Comparison of ENCODE assay signal across 1 cellular context in genomic region chr6:31493875-31494694, GRCh38.
TF ChIP-seq lines count a peak whose summit lies in the region.

No MANE protein-coding gene starts in this region.

TF ChIP-seq in HepG2, 621 proteins besides CTCF, POLR2A, EP300 and RAD21 (continued from another document and continues in another):
- TF ChIP-seq ZNF614 (CRISPR knock-in tag; IDR thresholded peaks at IDR 0.05; ENCODE audit: borderline replicate concordance) (no peak), GZF1 (CRISPR knock-in tag; IDR thresholded peaks at IDR 0.05) (no peak), ZBTB39 (CRISPR knock-in tag; IDR thresholded peaks at IDR 0.05) (no peak), JUND (CRISPR knock-in tag; IDR thresholded peaks at IDR 0.05) (0 out of 2 replicates have a peak, but pooled peaks have one; percentile 25), ZNF556 (CRISPR knock-in tag; IDR thresholded peaks at IDR 0.05; ENCODE audit: borderline replicate concordance) (peak; percentile 35; the same call in 1 of the 2 replicates), ZBTB4 (CRISPR knock-in tag; IDR thresholded peaks at IDR 0.05; ENCODE audit: borderline replicate concordance) (no peak), RBM39 (IDR thresholded peaks at IDR 0.05; ENCODE audit: low read depth, low read length, poor library complexity, severe bottlenecking) (peak; percentile 64), ZNF562 (CRISPR knock-in tag; IDR thresholded peaks at IDR 0.05; ENCODE audit: borderline replicate concordance) (no peak), THRA (CRISPR knock-in tag; IDR thresholded peaks at IDR 0.05; ENCODE audit: borderline replicate concordance) (peak; percentile 57; the same call in 1 of the 2 replicates), ZNF558 (CRISPR knock-in tag; IDR thresholded peaks at IDR 0.05; ENCODE audit: borderline replicate concordance) (no peak), TEF (CRISPR knock-in tag; IDR thresholded peaks at IDR 0.05) (no peak), PRDM15 (CRISPR knock-in tag; IDR thresholded peaks at IDR 0.05) (peak; percentile 60), FOXA3 (CRISPR knock-in tag; IDR thresholded peaks at IDR 0.05) (peak; percentile 30; the same call in 1 of the 2 replicates), MYNN (CRISPR knock-in tag; IDR thresholded peaks at IDR 0.05; ENCODE audit: low read depth) (no peak), SP140L (CRISPR knock-in tag; IDR thresholded peaks at IDR 0.05; ENCODE audit: borderline replicate concordance) (0 out of 2 replicates have a peak, but pooled peaks have one; percentile 19), SALL1 (CRISPR knock-in tag; IDR thresholded peaks at IDR 0.05) (peak; percentile 42; the same call in 1 of the 2 replicates), FOXC1 (CRISPR knock-in tag; IDR thresholded peaks at IDR 0.05; ENCODE audit: borderline replicate concordance) (no peak), SP1 (IDR thresholded peaks at IDR 0.05) (no peak), SP1 (CRISPR knock-in tag; IDR thresholded peaks at IDR 0.05) (no peak), ZSCAN5A (CRISPR knock-in tag; IDR thresholded peaks at IDR 0.05; ENCODE audit: borderline replicate concordance) (no peak), TCF12 (IDR thresholded peaks at IDR 0.05) (no peak), TCF12 (CRISPR knock-in tag; IDR thresholded peaks at IDR 0.05) (0 out of 2 replicates have a peak, but pooled peaks have one; percentile 38), SSRP1 (CRISPR knock-in tag; IDR thresholded peaks at IDR 0.05) (no peak), SOX6 (IDR thresholded peaks at IDR 0.05) (no peak), SOX6 (CRISPR knock-in tag; IDR thresholded peaks at IDR 0.05) (no peak), ZSCAN9 (CRISPR knock-in tag; IDR thresholded peaks at IDR 0.05; ENCODE audit: borderline replicate concordance) (peak; percentile 45; the same call in 1 of the 2 replicates), ZNF276 (CRISPR knock-in tag; IDR thresholded peaks at IDR 0.05; ENCODE audit: low read depth) (0 out of 2 replicates have a peak, but pooled peaks have one; percentile 29)
- TF ChIP-seq, protein P1, sequence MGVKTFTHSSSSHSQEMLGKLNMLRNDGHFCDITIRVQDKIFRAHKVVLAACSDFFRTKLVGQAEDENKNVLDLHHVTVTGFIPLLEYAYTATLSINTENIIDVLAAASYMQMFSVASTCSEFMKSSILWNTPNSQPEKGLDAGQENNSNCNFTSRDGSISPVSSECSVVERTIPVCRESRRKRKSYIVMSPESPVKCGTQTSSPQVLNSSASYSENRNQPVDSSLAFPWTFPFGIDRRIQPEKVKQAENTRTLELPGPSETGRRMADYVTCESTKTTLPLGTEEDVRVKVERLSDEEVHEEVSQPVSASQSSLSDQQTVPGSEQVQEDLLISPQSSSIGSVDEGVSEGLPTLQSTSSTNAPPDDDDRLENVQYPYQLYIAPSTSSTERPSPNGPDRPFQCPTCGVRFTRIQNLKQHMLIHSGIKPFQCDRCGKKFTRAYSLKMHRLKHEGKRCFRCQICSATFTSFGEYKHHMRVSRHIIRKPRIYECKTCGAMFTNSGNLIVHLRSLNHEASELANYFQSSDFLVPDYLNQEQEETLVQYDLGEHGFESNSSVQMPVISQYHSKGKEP (CRISPR knock-in tag; IDR thresholded peaks at IDR 0.05) = peak; percentile 24; the same call in 1 of the 2 replicates
- TF ChIP-seq, protein P2, sequence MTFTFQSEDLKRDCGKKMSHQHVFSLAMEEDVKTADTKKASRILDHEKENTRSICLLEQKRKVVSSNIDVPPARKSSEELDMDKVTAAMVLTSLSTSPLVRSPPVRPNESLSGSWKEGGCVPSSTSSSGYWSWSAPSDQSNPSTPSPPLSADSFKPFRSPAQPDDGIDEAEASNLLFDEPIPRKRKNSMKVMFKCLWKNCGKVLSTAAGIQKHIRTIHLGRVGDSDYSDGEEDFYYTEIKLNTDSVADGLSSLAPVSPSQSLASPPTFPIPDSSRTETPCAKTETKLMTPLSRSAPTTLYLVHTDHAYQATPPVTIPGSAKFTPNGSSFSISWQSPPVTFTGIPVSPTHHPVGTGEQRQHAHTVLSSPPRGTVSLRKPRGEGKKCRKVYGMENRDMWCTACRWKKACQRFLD (CRISPR knock-in tag; IDR thresholded peaks at IDR 0.05; ENCODE audit: borderline replicate concordance) = no peak
- TF ChIP-seq, protein P3, sequence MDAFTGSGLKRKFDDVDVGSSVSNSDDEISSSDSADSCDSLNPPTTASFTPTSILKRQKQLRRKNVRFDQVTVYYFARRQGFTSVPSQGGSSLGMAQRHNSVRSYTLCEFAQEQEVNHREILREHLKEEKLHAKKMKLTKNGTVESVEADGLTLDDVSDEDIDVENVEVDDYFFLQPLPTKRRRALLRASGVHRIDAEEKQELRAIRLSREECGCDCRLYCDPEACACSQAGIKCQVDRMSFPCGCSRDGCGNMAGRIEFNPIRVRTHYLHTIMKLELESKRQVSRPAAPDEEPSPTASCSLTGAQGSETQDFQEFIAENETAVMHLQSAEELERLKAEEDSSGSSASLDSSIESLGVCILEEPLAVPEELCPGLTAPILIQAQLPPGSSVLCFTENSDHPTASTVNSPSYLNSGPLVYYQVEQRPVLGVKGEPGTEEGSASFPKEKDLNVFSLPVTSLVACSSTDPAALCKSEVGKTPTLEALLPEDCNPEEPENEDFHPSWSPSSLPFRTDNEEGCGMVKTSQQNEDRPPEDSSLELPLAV (CRISPR knock-in tag; conservative IDR thresholded peaks at IDR 0.05; ENCODE audit: low read depth) = no peak
- TF ChIP-seq, protein P4, sequence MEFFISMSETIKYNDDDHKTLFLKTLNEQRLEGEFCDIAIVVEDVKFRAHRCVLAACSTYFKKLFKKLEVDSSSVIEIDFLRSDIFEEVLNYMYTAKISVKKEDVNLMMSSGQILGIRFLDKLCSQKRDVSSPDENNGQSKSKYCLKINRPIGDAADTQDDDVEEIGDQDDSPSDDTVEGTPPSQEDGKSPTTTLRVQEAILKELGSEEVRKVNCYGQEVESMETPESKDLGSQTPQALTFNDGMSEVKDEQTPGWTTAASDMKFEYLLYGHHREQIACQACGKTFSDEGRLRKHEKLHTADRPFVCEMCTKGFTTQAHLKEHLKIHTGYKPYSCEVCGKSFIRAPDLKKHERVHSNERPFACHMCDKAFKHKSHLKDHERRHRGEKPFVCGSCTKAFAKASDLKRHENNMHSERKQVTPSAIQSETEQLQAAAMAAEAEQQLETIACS (CRISPR knock-in tag; IDR thresholded peaks at IDR 0.05) = no peak
